Comparison of ENCODE assay signal across 8 cellular contexts in genomic region chrX:149504915-149505651, GRCh38. TPM values are rescaled to one million over a fixed set of nuclear protein-coding genes. Genes with fewer than 3 reads are reported as not detected.
DNase-seq lines count a peak whose midpoint lies in the region; ATAC-seq and TF ChIP-seq lines count a peak whose summit lies in the region.

TSS of gene IDS (minus strand) at chrX:149505306. CDS start at chrX:149505137, 169 bp downstream.

- peaks cover 5% of the 10 kb centered on the region for H3K36me3 Mint-ChIP-seq in activated CD4-positive, alpha-beta T cell treated with anti-CD3 and anti-CD28 coated beads, Interleukin-2, amount 10 ng/mL, durations not matched to agents 7 days and 5 days (ENCODE audit: low read depth)

- H3K4me3 ChIP-seq in BLaER1 treated with 17β-estradiol and CSF1 and Interleukin-3, amounts not matched to agents 10 nM and 100 nM = peak within 1 kb of the TSS; percentile 63 to 75 (median 69)
- peak within 1 kb of the TSS; percentile 73 for H3K4me3 ChIP-seq in coronary artery

- peaks cover 2% of the 10 kb centered on the region for H3K27me3 Mint-ChIP-seq in activated CD4-positive, alpha-beta T cell treated with anti-CD3 and anti-CD28 coated beads, Interleukin-2, amount 10 ng/mL, durations not matched to agents 7 days and 5 days

- H3K9ac ChIP-seq in BLaER1 treated with 17β-estradiol and CSF1 and Interleukin-3, amounts not matched to agents 10 nM and 100 nM = peak within 1 kb of the TSS; percentile 83 to 92 (median 87)

- no peak for TF ChIP-seq CTCF in coronary artery (IDR thresholded peaks at IDR 0.05)

- CTCF ChIA-PET in activated CD4-positive, alpha-beta T cell treated with anti-CD3 and anti-CD28 coated beads, Interleukin-2, amount 10 ng/mL, durations not matched to agents 7 days and 5 days (lab: Charles Lee) = interaction anchor here (0.6 to 2.6 kb wide), 5 partner anchors 12 to 433 kb away, joined by 3 to 7 read pairs (median 3); partner anchors contain the start of gene EOLA2

- peak within 1 kb of the TSS; percentile 85 to 95 (median 89) for H3K27ac ChIP-seq in BLaER1 treated with 17β-estradiol and CSF1 and Interleukin-3, amounts not matched to agents 10 nM and 100 nM
- peak within 1 kb of the TSS; percentile 77 to 85 for H3K27ac ChIP-seq in coronary artery

- peaks cover 47% of the 10 kb centered on the region for H3K4me1 Mint-ChIP-seq in activated CD4-positive, alpha-beta T cell treated with anti-CD3 and anti-CD28 coated beads, Interleukin-2, amount 10 ng/mL, durations not matched to agents 7 days and 5 days

- peak within 1 kb of the TSS; percentile 75 for H3K4me3 Mint-ChIP-seq in activated CD4-positive, alpha-beta T cell treated with anti-CD3 and anti-CD28 coated beads, Interleukin-2, amount 10 ng/mL, durations not matched to agents 7 days and 5 days

- POLR2A ChIA-PET in activated CD4-positive, alpha-beta T cell treated with anti-CD3 and anti-CD28 coated beads, Interleukin-2, amount 10 ng/mL, durations not matched to agents 7 days and 5 days (lab: Charles Lee) = interaction anchor here (0.6 kb wide), 3 partner anchors 8 to 1602 kb away, joined by 3 read pairs; no protein-coding TSS in a partner anchor

- DNase-seq in NCI-H69 (lab: John Stamatoyannopoulos, UW) = peak; percentile 91
- peak; percentile 87 for DNase-seq in activated CD4-positive, alpha-beta T cell treated with anti-CD3 and anti-CD28 coated beads, Interleukin-2, amount 10 ng/mL, durations not matched to agents 7 days and 5 days
- peak; percentile 91 for DNase-seq in coronary artery (ENCODE audit: low spot score)
- peak; percentile 86 for DNase-seq in left lobe of liver (ENCODE audit: low spot score)
- DNase-seq in stimulated activated CD4-positive, alpha-beta T cell treated with anti-CD3 and anti-CD28 coated beads, Interleukin-2, amount 100 ng/mL, for 24 hours = peak; percentile 81 to 85

- H3K9me3 ChIP-seq in BLaER1 treated with 17β-estradiol and CSF1 and Interleukin-3, amounts not matched to agents 10 nM and 100 nM (replicated peaks in 1 of 11) = no peaks in the 10 kb centered on the region

- peaks cover 8 to 26% (median 21%) of the 10 kb centered on the region in 11 experiments; a peak in 21 of 22 replicates for H3K36me3 ChIP-seq in BLaER1 treated with 17β-estradiol and CSF1 and Interleukin-3, amounts not matched to agents 10 nM and 100 nM

- H4K20me1 ChIP-seq in BLaER1 treated with 17β-estradiol and CSF1 and Interleukin-3, amounts not matched to agents 10 nM and 100 nM = peaks cover 0 to 21% (median 8%) of the 10 kb centered on the region in 11 experiments; a peak in 9 of 22 replicates

- H3K27me3 ChIP-seq in BLaER1 treated with 17β-estradiol and CSF1 and Interleukin-3, amounts not matched to agents 10 nM and 100 nM = no peaks in the 10 kb centered on the region

- peak within 1 kb of the TSS; percentile 68 to 85 (median 80) for H3K4me2 ChIP-seq in BLaER1 treated with 17β-estradiol and CSF1 and Interleukin-3, amounts not matched to agents 10 nM and 100 nM

- peaks cover 19 to 42% (median 33%) of the 10 kb centered on the region in 10 experiments; a peak in 19 of 20 replicates for H3K4me1 ChIP-seq in BLaER1 treated with 17β-estradiol and CSF1 and Interleukin-3, amounts not matched to agents 10 nM and 100 nM

- peak within 1 kb of the TSS; percentile 86 for H3K27ac Mint-ChIP-seq in activated CD4-positive, alpha-beta T cell treated with anti-CD3 and anti-CD28 coated beads, Interleukin-2, amount 10 ng/mL, durations not matched to agents 7 days and 5 days

- no peaks in the 10 kb centered on the region for H3K9me3 Mint-ChIP-seq in activated CD4-positive, alpha-beta T cell treated with anti-CD3 and anti-CD28 coated beads, Interleukin-2, amount 10 ng/mL, durations not matched to agents 7 days and 5 days

- ATAC-seq in GM19324 (IDR thresholded peaks at IDR 0.05; ENCODE audit: low FRiP score, unreplicated experiment) (peak; percentile 81), HG03460 (IDR thresholded peaks at IDR 0.05; ENCODE audit: unreplicated experiment) (peak; percentile 74), left lobe of liver (peak; percentile 99)

RNA-seq across cellular contexts. Expression of gene IDS, which starts in this region (rescaled TPM):
- total RNA-seq in activated CD4-positive, alpha-beta T cell treated with anti-CD3 and anti-CD28 coated beads, Interleukin-2, amount 10 ng/mL, durations not matched to agents 7 days and 5 days = 10 to 100 TPM; 52.6 to 55.7 TPM
- total RNA-seq in left lobe of liver = 16.3 TPM

Comparison
In these comparisons a context has a peak if more than half of its experiments do, and no peak if none do; other contexts are left out.
1. Peak in every context shown above with its lines: DNase-seq, ATAC-seq, H3K4me3 ChIP-seq and H3K27ac ChIP-seq.